1 cellular context compared by ENCODE assay signal in the genomic region with DNA sequence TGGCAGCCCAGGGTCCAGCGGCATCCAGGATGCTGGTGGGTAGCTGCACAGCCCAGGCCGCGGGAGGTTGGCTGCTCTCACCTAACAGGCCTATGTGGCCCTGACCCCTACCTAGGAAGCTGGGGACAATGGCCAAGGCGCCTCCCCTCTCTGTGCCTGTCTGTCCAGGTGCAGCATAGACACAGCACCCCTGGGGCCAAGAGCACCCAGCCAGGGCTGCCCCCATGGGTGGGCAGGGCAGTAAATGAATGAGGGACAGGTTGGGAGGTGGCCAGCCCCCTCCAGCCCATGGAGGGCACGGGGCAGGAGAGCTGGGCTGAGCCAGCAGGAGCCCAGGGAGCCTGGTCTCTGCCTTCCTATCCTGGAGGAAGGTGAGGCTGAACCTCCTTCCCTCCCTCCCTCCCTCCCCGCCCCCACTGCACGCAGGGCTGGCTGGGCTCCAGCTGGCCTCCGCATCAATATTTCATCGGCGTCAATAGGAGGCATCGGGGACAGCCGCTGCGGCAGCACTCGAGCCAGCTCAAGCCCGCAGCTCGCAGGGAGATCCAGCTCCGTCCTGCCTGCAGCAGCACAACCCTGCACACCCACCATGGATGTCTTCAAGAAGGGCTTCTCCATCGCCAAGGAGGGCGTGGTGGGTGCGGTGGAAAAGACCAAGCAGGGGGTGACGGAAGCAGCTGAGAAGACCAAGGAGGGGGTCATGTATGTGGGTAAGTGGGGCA.
TF ChIP-seq lines count a peak whose summit lies in the region.

A gene (plus strand): TSS at position 491 of the 722 bp plus-strand sequence. CDS start 99 bp downstream, at position 590.

TF ChIP-seq in HCT116, 20 proteins besides CTCF, POLR2A, EP300 and RAD21 (continued from another document):
- TF ChIP-seq, protein P1, sequence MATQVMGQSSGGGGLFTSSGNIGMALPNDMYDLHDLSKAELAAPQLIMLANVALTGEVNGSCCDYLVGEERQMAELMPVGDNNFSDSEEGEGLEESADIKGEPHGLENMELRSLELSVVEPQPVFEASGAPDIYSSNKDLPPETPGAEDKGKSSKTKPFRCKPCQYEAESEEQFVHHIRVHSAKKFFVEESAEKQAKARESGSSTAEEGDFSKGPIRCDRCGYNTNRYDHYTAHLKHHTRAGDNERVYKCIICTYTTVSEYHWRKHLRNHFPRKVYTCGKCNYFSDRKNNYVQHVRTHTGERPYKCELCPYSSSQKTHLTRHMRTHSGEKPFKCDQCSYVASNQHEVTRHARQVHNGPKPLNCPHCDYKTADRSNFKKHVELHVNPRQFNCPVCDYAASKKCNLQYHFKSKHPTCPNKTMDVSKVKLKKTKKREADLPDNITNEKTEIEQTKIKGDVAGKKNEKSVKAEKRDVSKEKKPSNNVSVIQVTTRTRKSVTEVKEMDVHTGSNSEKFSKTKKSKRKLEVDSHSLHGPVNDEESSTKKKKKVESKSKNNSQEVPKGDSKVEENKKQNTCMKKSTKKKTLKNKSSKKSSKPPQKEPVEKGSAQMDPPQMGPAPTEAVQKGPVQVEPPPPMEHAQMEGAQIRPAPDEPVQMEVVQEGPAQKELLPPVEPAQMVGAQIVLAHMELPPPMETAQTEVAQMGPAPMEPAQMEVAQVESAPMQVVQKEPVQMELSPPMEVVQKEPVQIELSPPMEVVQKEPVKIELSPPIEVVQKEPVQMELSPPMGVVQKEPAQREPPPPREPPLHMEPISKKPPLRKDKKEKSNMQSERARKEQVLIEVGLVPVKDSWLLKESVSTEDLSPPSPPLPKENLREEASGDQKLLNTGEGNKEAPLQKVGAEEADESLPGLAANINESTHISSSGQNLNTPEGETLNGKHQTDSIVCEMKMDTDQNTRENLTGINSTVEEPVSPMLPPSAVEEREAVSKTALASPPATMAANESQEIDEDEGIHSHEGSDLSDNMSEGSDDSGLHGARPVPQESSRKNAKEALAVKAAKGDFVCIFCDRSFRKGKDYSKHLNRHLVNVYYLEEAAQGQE (IDR thresholded peaks at IDR 0.05; ENCODE audit: low read depth) = no peak
- TF ChIP-seq YY1 (IDR thresholded peaks at IDR 0.05; ENCODE audit: extremely low read depth, insufficient replicate concordance, low read depth, low read length) (no peak), CEBPB (IDR thresholded peaks at IDR 0.05; ENCODE audit: low read depth) (no peak), SP1 (IDR thresholded peaks at IDR 0.05; ENCODE audit: low read depth) (no peak), JUND (IDR thresholded peaks at IDR 0.05) (no peak), EZH2phosphoT487 (IDR thresholded peaks at IDR 0.05; ENCODE audit: borderline replicate concordance) (no peak), ELF1 (IDR thresholded peaks at IDR 0.05; ENCODE audit: borderline replicate concordance, low read depth) (no peak), ZFX (IDR thresholded peaks at IDR 0.05) (no peak), ZNF274 (IDR thresholded peaks at IDR 0.05; ENCODE audit: low read depth, low read length) (no peak)
- TF ChIP-seq, protein P2, sequence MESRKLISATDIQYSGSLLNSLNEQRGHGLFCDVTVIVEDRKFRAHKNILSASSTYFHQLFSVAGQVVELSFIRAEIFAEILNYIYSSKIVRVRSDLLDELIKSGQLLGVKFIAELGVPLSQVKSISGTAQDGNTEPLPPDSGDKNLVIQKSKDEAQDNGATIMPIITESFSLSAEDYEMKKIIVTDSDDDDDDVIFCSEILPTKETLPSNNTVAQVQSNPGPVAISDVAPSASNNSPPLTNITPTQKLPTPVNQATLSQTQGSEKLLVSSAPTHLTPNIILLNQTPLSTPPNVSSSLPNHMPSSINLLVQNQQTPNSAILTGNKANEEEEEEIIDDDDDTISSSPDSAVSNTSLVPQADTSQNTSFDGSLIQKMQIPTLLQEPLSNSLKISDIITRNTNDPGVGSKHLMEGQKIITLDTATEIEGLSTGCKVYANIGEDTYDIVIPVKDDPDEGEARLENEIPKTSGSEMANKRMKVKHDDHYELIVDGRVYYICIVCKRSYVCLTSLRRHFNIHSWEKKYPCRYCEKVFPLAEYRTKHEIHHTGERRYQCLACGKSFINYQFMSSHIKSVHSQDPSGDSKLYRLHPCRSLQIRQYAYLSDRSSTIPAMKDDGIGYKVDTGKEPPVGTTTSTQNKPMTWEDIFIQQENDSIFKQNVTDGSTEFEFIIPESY (IDR thresholded peaks at IDR 0.05; ENCODE audit: extremely low read depth, insufficient replicate concordance, low read length) = no peak
- TF ChIP-seq, protein P3, sequence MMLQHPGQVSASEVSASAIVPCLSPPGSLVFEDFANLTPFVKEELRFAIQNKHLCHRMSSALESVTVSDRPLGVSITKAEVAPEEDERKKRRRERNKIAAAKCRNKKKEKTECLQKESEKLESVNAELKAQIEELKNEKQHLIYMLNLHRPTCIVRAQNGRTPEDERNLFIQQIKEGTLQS (IDR thresholded peaks at IDR 0.05) = no peak
